In the genomic region with DNA sequence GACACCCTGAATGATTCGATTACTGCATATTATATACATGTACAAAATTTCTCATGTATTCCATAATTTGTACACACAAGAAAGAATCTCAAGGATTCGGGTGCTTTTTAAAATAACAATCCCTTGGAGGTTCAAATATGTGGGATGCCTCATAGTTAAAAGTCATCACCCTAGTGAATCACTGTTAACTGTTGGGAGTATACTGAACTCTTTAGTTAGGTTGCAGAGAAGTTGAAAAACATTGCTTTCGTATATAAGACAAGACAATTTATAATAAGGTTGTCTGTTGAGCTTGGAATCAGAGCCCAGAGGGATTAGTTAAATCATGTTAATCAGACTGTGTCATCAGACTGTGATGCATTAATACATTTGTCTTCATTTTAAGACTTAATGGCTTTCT, we compare ENCODE assay signal across 16 cellular contexts. TPM values are rescaled to one million over a fixed set of nuclear protein-coding genes. Genes with fewer than 3 reads are reported as not detected.
DNase-seq lines count a peak whose midpoint lies in the region; ATAC-seq, FAIRE-seq and TF ChIP-seq lines count a peak whose summit lies in the region.
"Had no signal": no experiment of that assay in that cellular context is flagged by ENCODE, and none has a peak within 500 bp of the region (broad histone marks: within the 10 kb centered on the region; RNA-seq: fewer than 3 reads in every experiment).

No MANE protein-coding gene starts in this region.

- TF ChIP-seq RAD21 in K562 (CRISPR knock-in tag; conservative IDR thresholded peaks at IDR 0.05 in 1 of 2, IDR thresholded peaks at IDR 0.05 in 1 of 2) = no peak

- H3K36me3 ChIP-seq in K562 (ENCODE audit: control insufficient read depth, insufficient read depth, low read length) (peaks cover 6% of the 10 kb centered on the region; the same call in 2 of the 3 replicates), A673 (ENCODE audit: insufficient read depth, low read length, poor library complexity, severe bottlenecking) (no peaks in the 10 kb centered on the region)
- H3K36me3 ChIP-seq: HAP-1, uterus had no signal

- H3K9me1 ChIP-seq in K562 (ENCODE audit: control insufficient read depth, insufficient read depth, low read length) = no peaks in the 10 kb centered on the region

- H3K4me3 Mint-ChIP-seq in activated CD4-positive, alpha-beta T cell treated with anti-CD3 and anti-CD28 coated beads for 36 hours = no peak overlapping the region
- no peak overlapping the region for H3K4me3 Mint-ChIP-seq in natural killer cell treated with Interleukin-12 subunit alpha and Interleukin-12 subunit beta and Interleukin-15 and Interleukin-18, amount 100 ng/mL, for 72 hours
- H3K4me3 Mint-ChIP-seq: WTC11 had no signal

- H3K4me1 Mint-ChIP-seq in activated CD4-positive, alpha-beta T cell treated with anti-CD3 and anti-CD28 coated beads for 36 hours = peaks cover 53% of the 10 kb centered on the region
- peaks cover 37 to 41% of the 10 kb centered on the region in 2 donors for H3K4me1 Mint-ChIP-seq in natural killer cell treated with Interleukin-12 subunit alpha and Interleukin-12 subunit beta and Interleukin-15 and Interleukin-18, amount 100 ng/mL, for 72 hours (ENCODE audit: low read depth in 2 of 2)

- no peak overlapping the region for H3K4me2 ChIP-seq in K562 (ENCODE audit: insufficient read depth, low read length)

- H3K27me3 ChIP-seq in K562 (ENCODE audit: control insufficient read depth in 2 of 2, insufficient read depth in 2 of 2, low read length in 2 of 2) (no peaks in the 10 kb centered on the region), A673 (replicated peaks; ENCODE audit: insufficient read depth, low read depth, low read length, poor library complexity) (no peaks in the 10 kb centered on the region)
- H3K27me3 ChIP-seq: neutrophil, uterus had no signal

- H3K27ac Mint-ChIP-seq in activated CD4-positive, alpha-beta T cell treated with anti-CD3 and anti-CD28 coated beads for 36 hours = peak overlapping the region; percentile 61
- peak overlapping the region; percentile 56 to 96 for H3K27ac Mint-ChIP-seq in natural killer cell treated with Interleukin-12 subunit alpha and Interleukin-12 subunit beta and Interleukin-15 and Interleukin-18, amount 100 ng/mL, for 72 hours
- H3K27ac Mint-ChIP-seq: WTC11 had no signal

- H3K9me3 ChIP-seq in K562 (replicated peaks; ENCODE audit: control insufficient read depth, insufficient read depth, low read depth, low read length) = 0 out of 2 replicates have a peak, but pooled peaks cover 1% of the 10 kb centered on the region
- H3K9me3 ChIP-seq in A673 (ENCODE audit: low read depth, low read length, poor library complexity, severe bottlenecking) = no peaks in the 10 kb centered on the region
- H3K9me3 ChIP-seq: HAP-1, neutrophil, uterus had no signal

- intact Hi-C loops in activated CD4-positive, alpha-beta T cell treated with anti-CD3 and anti-CD28 coated beads for 36 hours (cut with DNase I, micrococcal nuclease) = loop anchor here (1.0 to 5.0 kb wide), 4 partner anchors 107 to 357 kb away; partner anchors contain the start of genes GRSF1 (in 1 of the 2) and MOB1B (in 1 of the 2)
- intact Hi-C loops in K562 (cut with micrococcal nuclease) = loop anchor here (5.0 kb wide), 2 partner anchors 172 to 357 kb away; partner anchors contain the start of gene GRSF1
- intact Hi-C loops in A673 (cut with micrococcal nuclease; ENCODE audit: unreplicated experiment) = no loop called here
- intact Hi-C loops in cardiac septum (cut with DNase I) = loop anchor here (5.0 kb wide), 1 partner anchor 357 kb away; no protein-coding TSS in a partner anchor

- BruUV-seq in K562 (replicated peaks; lab: Mats Ljungman, UMichigan) = TSS peak; percentile 19
- BruUV-seq in A673 (replicated peaks; lab: Mats Ljungman, UMichigan) = no TSS peak

- DNase-seq in activated CD4-positive, alpha-beta T cell treated with anti-CD3 and anti-CD28 coated beads for 36 hours = no peak
- no peak for DNase-seq in activated CD4-positive, alpha-beta T cell treated with anti-CD3 and anti-CD28 coated beads, Interleukin-2, amount 50 U/mL, for 4 hours
- DNase-seq in NCI-H226 (peak; percentile 14), K562 (ENCODE audit: extremely low read depth in 1 of 4, low spot score in 3 of 4) (no peak), A673 (ENCODE audit: low spot score) (no peak), cardiac septum (ENCODE audit: low spot score) (no peak), T-helper 2 cell (no peak)
- no peak for DNase-seq in natural killer cell treated with Interleukin-12 subunit alpha and Interleukin-12 subunit beta and Interleukin-15 and Interleukin-18, amount 100 ng/mL, for 72 hours (ENCODE audit: low spot score)
- DNase-seq: 8988T; activated T-cell treated with anti-CD3 and anti-CD28 coated beads for 4 hours; KG1; stimulated activated naive CD4-positive, alpha-beta T cell; uterus had no signal

- no peak for TF ChIP-seq POLR2A in K562 (conservative IDR thresholded peaks at IDR 0.05)

- no peak for ATAC-seq in activated CD4-positive, alpha-beta T cell treated with anti-CD3 and anti-CD28 coated beads for 36 hours
- no peak for ATAC-seq in K562
- no peak for ATAC-seq in natural killer cell treated with Interleukin-12 subunit alpha and Interleukin-12 subunit beta and Interleukin-15 and Interleukin-18, amount 100 ng/mL, for 72 hours

- H3K4me3 ChIP-seq in K562 (no peak overlapping the region), A673 (ENCODE audit: low read depth, low read length, poor library complexity, severe bottlenecking) (no peak overlapping the region)
- H3K4me3 ChIP-seq: HAP-1, uterus had no signal

- H2AFZ ChIP-seq in K562 (ENCODE audit: low read depth, low read length) = no peak overlapping the region

- H3K4me1 ChIP-seq in K562 (replicated peaks in 1 of 2; ENCODE audit: control insufficient read depth in 2 of 2, insufficient read depth in 2 of 2, low read length in 2 of 2) (peaks cover 0 to 4% of the 10 kb centered on the region in 2 experiments; a peak in 1 of 5 replicates), A673 (ENCODE audit: insufficient read depth, low read length, poor library complexity, severe bottlenecking) (no peaks in the 10 kb centered on the region)
- H3K4me1 ChIP-seq: uterus had no signal

- no peak for TF ChIP-seq CTCF in K562 (IDR thresholded peaks at IDR 0.05 in 2 of 3, conservative IDR thresholded peaks at IDR 0.05 in 1 of 3; ENCODE audit: insufficient read depth in 2 of 3, low read depth in 1 of 3, low read length in 3 of 3)
- TF ChIP-seq CTCF in A673 (conservative IDR thresholded peaks at IDR 0.05; ENCODE audit: low read depth, low read length) = no peak

- in situ Hi-C loops in K562 (cut with MboI) = no loop called here

- no peaks in the 10 kb centered on the region for H3K9me3 Mint-ChIP-seq in activated CD4-positive, alpha-beta T cell treated with anti-CD3 and anti-CD28 coated beads for 36 hours (ENCODE audit: low read depth)
- no peaks in the 10 kb centered on the region for H3K9me3 Mint-ChIP-seq in natural killer cell treated with Interleukin-12 subunit alpha and Interleukin-12 subunit beta and Interleukin-15 and Interleukin-18, amount 100 ng/mL, for 72 hours

- H3K27ac ChIP-seq in K562 (ENCODE audit: extremely low read depth, low read depth, low read length) (no peak overlapping the region), A673 (ENCODE audit: low read depth, low read length, poor library complexity, severe bottlenecking) (no peak overlapping the region)
- H3K27ac ChIP-seq: neutrophil, uterus had no signal

- no peak for FAIRE-seq in K562 (lab: Jason Lieb, UNC)

- no peaks in the 10 kb centered on the region for H4K20me1 ChIP-seq in K562 (replicated peaks; ENCODE audit: control insufficient read depth, insufficient read depth, low read length)

- POLR2A ChIA-PET in activated CD4-positive, alpha-beta T cell treated with anti-CD3 and anti-CD28 coated beads for 36 hours (lab: Charles Lee) = interaction anchor here (0.5 kb wide), 1 partner anchor 147 kb away, joined by 3 read pairs; no protein-coding TSS in a partner anchor
- POLR2A ChIA-PET in K562 (lab: Yijun Ruan, JAX) (interaction anchor here (0.6 to 2.6 kb wide), 3 partner anchors 14 to 17 kb away, joined by 3 to 7 read pairs (median 4); partner anchors contain the start of gene DCK), A673 (lab: Charles Lee; ENCODE audit: low non-redundant PET) (no interaction called here)

- H3K9ac ChIP-seq in K562 (ENCODE audit: insufficient read depth in 1 of 2, low read depth in 2 of 2, low read length in 2 of 2) = no peak overlapping the region

- peaks cover 17% of the 10 kb centered on the region for H3K36me3 Mint-ChIP-seq in activated CD4-positive, alpha-beta T cell treated with anti-CD3 and anti-CD28 coated beads for 36 hours (ENCODE audit: low read depth)
- H3K36me3 Mint-ChIP-seq in natural killer cell treated with Interleukin-12 subunit alpha and Interleukin-12 subunit beta and Interleukin-15 and Interleukin-18, amount 100 ng/mL, for 72 hours = peaks cover 6% of the 10 kb centered on the region

- WGBS in K562 (ENCODE audit: insufficient coverage, low coverage, missing lambda C conversion rate) = 52% methylated on average over 3 of the region's 3 CpGs

- no peak for TF ChIP-seq EP300 in K562 (IDR thresholded peaks at IDR 0.05; ENCODE audit: low read length)

- no peaks in the 10 kb centered on the region for H3K27me3 Mint-ChIP-seq in activated CD4-positive, alpha-beta T cell treated with anti-CD3 and anti-CD28 coated beads for 36 hours
- no peaks in the 10 kb centered on the region for H3K27me3 Mint-ChIP-seq in natural killer cell treated with Interleukin-12 subunit alpha and Interleukin-12 subunit beta and Interleukin-15 and Interleukin-18, amount 100 ng/mL, for 72 hours

- CTCF ChIA-PET in activated CD4-positive, alpha-beta T cell treated with anti-CD3 and anti-CD28 coated beads for 36 hours (lab: Charles Lee) = interaction anchor here (1.4 to 6.8 kb wide), 7 partner anchors 8 to 287 kb away, joined by 3 to 67 read pairs (median 11); partner anchors contain the start of genes DCK and RUFY3
- CTCF ChIA-PET in K562 (lab: Yijun Ruan, JAX; ENCODE audit: low intra/inter-chr PET ratio) (no interaction called here), A673 (lab: Charles Lee) (no interaction called here)

- peaks cover 15% of the 10 kb centered on the region; the same call in 2 of the 3 replicates for H3K79me2 ChIP-seq in K562 (ENCODE audit: control insufficient read depth, insufficient read depth, low read length)

RNA-seq across cellular contexts. Expression of gene DCK, which starts 15.6 kb away (rescaled TPM):
- total RNA-seq in activated CD4-positive, alpha-beta T cell treated with anti-CD3 and anti-CD28 coated beads for 36 hours = 10 to 100 TPM; 29.2 to 34.4 TPM
- total RNA-seq in K562 (2011; cell fraction: chromatin; rRNA removed; ENCODE audit: low replicate concordance) = 2.4 and 39.4 TPM in 2 replicates
- 1.7 and 2.2 TPM in 2 replicates for total RNA-seq in K562 (2011; cell fraction: nucleolus; rRNA removed)
- 3.5 and 7.2 TPM in 2 replicates for total RNA-seq in K562 (2011; cell fraction: nucleoplasm; rRNA removed)
- total RNA-seq in K562 (2014; rRNA removed) (11.3 and 14.2 TPM in 2 replicates), K562 (2014; rRNA removed; fragmentation: Illumina TruSeq; extraction: Trizol) (21.8 and 24.9 TPM in 2 replicates), K562 (2015; rRNA removed; fragmentation: Illumina TruSeq; extraction: Trizol) (19.3 and 20.9 TPM in 2 replicates), K562 (2021) (18.1 and 18.5 TPM in 2 replicates), A673 (2021) (18.4 and 20.3 TPM in 2 replicates), cardiac septum (7.1 TPM)
- polyA plus RNA-seq in K562 (2011; rRNA removed) (12.0 and 14.4 TPM in 2 replicates), K562 (2014; fragmentation: Illumina TruSeq; extraction: Trizol) (21.1 and 25.8 TPM in 2 replicates), K562 (2014; fragmentation: Nextera tagmentation; extraction: Ambion mirVana) (10 to 100 TPM; 19.6 to 21.2 TPM), K562 (2014; rRNA removed) (15.8 and 16.7 TPM in 2 replicates)
- polyA plus RNA-seq in K562 (2011; cell fraction: cytosol; rRNA removed) = 3.3 and 6.8 TPM in 2 replicates
- 2.4 and 3.8 TPM in 2 replicates for polyA plus RNA-seq in K562 (2011; cell fraction: nucleus; rRNA removed)
- polyA plus RNA-seq in K562 (2012) = 14.8 and 21.4 TPM in 2 replicates
- 8.5 and 11.5 TPM in 2 replicates for polyA minus RNA-seq in K562 (2011; rRNA and poly(A)+ RNA removed)
- 6.8 and 8.3 TPM in 2 replicates for polyA minus RNA-seq in K562 (2011; cell fraction: cytosol; rRNA and poly(A)+ RNA removed)
- 2.4 and 4.7 TPM in 2 replicates for polyA minus RNA-seq in K562 (2011; cell fraction: nucleus; rRNA and poly(A)+ RNA removed)
- 10 to 100 TPM; 19.9 to 20.6 TPM for total RNA-seq in natural killer cell treated with Interleukin-12 subunit alpha and Interleukin-12 subunit beta and Interleukin-15 and Interleukin-18, amount 100 ng/mL, for 72 hours
